1 cellular context compared by ENCODE assay signal in the genomic region with DNA sequence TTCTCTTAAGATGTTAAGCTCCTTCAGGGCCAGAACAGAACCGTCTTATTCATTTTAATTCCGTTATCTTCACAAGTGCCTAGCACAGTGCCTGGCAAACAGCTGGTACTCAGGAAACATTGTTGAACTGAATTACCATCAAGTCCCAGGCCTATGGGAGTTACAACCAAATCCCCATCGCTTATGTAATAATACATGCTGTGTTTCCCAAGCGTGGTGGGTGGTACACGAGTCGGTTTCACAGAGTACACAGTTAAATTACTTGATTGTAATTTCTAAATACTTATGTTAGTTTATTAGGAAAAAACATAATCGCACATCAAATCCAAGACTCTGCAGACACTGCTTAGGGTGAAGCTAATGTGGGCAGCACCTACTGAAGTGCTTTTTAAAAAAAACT.
TF ChIP-seq lines count a peak whose summit lies in the region.

No MANE protein-coding gene starts in this region.

TF ChIP-seq in HCT116, 20 proteins besides CTCF, POLR2A, EP300 and RAD21 (continued from another document):
- TF ChIP-seq, protein P1, sequence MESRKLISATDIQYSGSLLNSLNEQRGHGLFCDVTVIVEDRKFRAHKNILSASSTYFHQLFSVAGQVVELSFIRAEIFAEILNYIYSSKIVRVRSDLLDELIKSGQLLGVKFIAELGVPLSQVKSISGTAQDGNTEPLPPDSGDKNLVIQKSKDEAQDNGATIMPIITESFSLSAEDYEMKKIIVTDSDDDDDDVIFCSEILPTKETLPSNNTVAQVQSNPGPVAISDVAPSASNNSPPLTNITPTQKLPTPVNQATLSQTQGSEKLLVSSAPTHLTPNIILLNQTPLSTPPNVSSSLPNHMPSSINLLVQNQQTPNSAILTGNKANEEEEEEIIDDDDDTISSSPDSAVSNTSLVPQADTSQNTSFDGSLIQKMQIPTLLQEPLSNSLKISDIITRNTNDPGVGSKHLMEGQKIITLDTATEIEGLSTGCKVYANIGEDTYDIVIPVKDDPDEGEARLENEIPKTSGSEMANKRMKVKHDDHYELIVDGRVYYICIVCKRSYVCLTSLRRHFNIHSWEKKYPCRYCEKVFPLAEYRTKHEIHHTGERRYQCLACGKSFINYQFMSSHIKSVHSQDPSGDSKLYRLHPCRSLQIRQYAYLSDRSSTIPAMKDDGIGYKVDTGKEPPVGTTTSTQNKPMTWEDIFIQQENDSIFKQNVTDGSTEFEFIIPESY (IDR thresholded peaks at IDR 0.05; ENCODE audit: extremely low read depth, insufficient replicate concordance, low read length): no peak
- TF ChIP-seq EGR1 (IDR thresholded peaks at IDR 0.05; ENCODE audit: low read depth): no peak
- no peak for TF ChIP-seq CEBPB (IDR thresholded peaks at IDR 0.05; ENCODE audit: low read depth)
- no peak for TF ChIP-seq SP1 (IDR thresholded peaks at IDR 0.05; ENCODE audit: low read depth)
- TF ChIP-seq, protein P2, sequence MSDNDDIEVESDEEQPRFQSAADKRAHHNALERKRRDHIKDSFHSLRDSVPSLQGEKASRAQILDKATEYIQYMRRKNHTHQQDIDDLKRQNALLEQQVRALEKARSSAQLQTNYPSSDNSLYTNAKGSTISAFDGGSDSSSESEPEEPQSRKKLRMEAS (IDR thresholded peaks at IDR 0.05): no peak
- no peak for TF ChIP-seq JUND (IDR thresholded peaks at IDR 0.05)
- TF ChIP-seq TCF7L2 (IDR thresholded peaks at IDR 0.05; ENCODE audit: borderline replicate concordance, extremely low read depth, insufficient read depth, insufficient read length): no peak
- TF ChIP-seq ZFX (IDR thresholded peaks at IDR 0.05): no peak
